21 cellular contexts compared by ENCODE assay signal in the genomic region with DNA sequence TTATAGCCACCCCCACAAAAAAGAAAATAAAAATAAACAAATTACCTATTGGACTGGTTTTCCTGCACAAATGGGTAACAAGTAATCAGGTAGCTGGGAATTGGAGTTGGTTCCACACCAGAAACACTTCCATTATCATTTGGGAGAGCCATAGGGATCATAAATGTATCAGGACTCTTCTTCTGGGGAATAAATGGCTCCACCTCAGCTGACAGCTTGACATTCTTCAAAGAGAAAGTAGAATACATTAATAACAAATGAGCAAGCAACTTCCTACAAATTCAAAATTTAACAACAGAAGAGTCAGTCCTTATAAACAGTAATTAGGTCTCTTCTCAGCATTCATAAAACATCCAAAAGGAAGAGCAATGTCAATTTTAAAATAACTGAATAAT. TPM values are rescaled to one million over a fixed set of nuclear protein-coding genes. Genes with fewer than 3 reads are reported as not detected.
A peak's percentile ranks its signal among the peaks of the same experiment; 100 is the strongest.
DNase-seq lines count a peak whose midpoint lies in the region; ATAC-seq and TF ChIP-seq lines count a peak whose summit lies in the region.
"Had no signal": no experiment of that assay in that cellular context is flagged by ENCODE, and none has a peak within 500 bp of the region (broad histone marks: within the 10 kb centered on the region; RNA-seq: fewer than 3 reads in every experiment).

No MANE protein-coding gene starts in this region.

- intact Hi-C loops in left lung (cut with DNase I), result no loop called here

- in situ Hi-C loops in HAP-1 (cut with MboI; ENCODE audit: low sequenced_read_pairs), result no loop called here

- ATAC-seq in left lung, result no peak
- ATAC-seq: esophagus mucosa, GM23338, left ventricle myocardium superior, upper lobe of right lung had no signal

- TF ChIP-seq CTCF in fibroblast of villous mesenchyme (IDR thresholded peaks at IDR 0.05; ENCODE audit: insufficient read depth, low read depth, low read length) (no peak), left lung (IDR thresholded peaks at IDR 0.05) (no peak)

- H3K4me3 ChIP-seq in SJSA1 (no peak overlapping the region), fibroblast of villous mesenchyme (ENCODE audit: low read depth, low read length) (no peak overlapping the region), HAP-1 (no peak overlapping the region), left lung (no peak overlapping the region)
- H3K4me3 ChIP-seq: GM23338, ovary, sigmoid colon, upper lobe of right lung had no signal

- H3K4me1 ChIP-seq in SJSA1 (replicated peaks) (peaks cover 12% of the 10 kb centered on the region), HAP-1 (peaks cover 63% of the 10 kb centered on the region), left lung (peaks cover 15 to 33% of the 10 kb centered on the region in 2 donors)

- H3K27ac ChIP-seq in SJSA1 (0 out of 2 replicates have a peak overlapping the region, but pooled peaks have one; percentile 1), left lung (no peak overlapping the region)
- H3K27ac ChIP-seq: ovary, sigmoid colon, upper lobe of right lung had no signal

- H3K27me3 ChIP-seq in SJSA1 (replicated peaks), result no peaks in the 10 kb centered on the region
- no peaks in the 10 kb centered on the region for H3K27me3 ChIP-seq in HAP-1 (ENCODE audit: low read depth)
- H3K27me3 ChIP-seq in left lung, result no peaks in the 10 kb centered on the region
- H3K27me3 ChIP-seq: ovary, sigmoid colon, upper lobe of right lung had no signal

- H3K36me3 ChIP-seq in SJSA1 (peaks cover 19% of the 10 kb centered on the region), HAP-1 (replicated peaks) (no peaks in the 10 kb centered on the region), left lung (peaks cover 0 to 14% of the 10 kb centered on the region in 2 donors)
- H3K36me3 ChIP-seq: ovary had no signal

- peak; percentile 19 for DNase-seq in HCEC 1CT
- DNase-seq in SJSA1 (ENCODE audit: low read depth in 1 of 2, low spot score in 2 of 2), result no peak
- DNase-seq in fibroblast of villous mesenchyme (ENCODE audit: low read depth), result peak; percentile 10
- peak; percentile 44 for DNase-seq in pons (ENCODE audit: low spot score)
- DNase-seq in epidermal melanocyte (ENCODE audit: insufficient read length, low spot score), result no peak
- DNase-seq in NCI-H1105 treated with DMSO at 0.1 percent for 48 hours (lab: John Stamatoyannopoulos, UW), result no peak
- DNase-seq in HAP-1 (ENCODE audit: low spot score in 2 of 2), result no peak
- no peak for DNase-seq in left lung
- DNase-seq: activated CD4-positive, CD25-positive, alpha-beta regulatory T cell; activated CD8-positive, alpha-beta T cell treated with anti-CD3 and anti-CD28 coated beads, Interleukin-2, amount 10 ng/mL, durations not matched to agents 7 days and 5 days; AML-193; left ventricle myocardium superior; NCI-H1436 treated with DMSO at 0.1 percent for 48 hours; NCI-H2171 treated with DMSO at 0.1 percent for 48 hours; ovary; sigmoid colon; stimulated activated CD4-positive, alpha-beta T cell treated with anti-CD3 and anti-CD28 coated beads, Interleukin-1b, Interleukin-23, amount 100 ng/mL, for 48 hours; stimulated activated naive CD8-positive, alpha-beta T cell treated with anti-CD3 and anti-CD28 coated beads, Interleukin-15, Interleukin-2, amounts not matched to agents 100 U/mL and 50 U/mL, for 24 hours; upper lobe of right lung had no signal

- no peaks in the 10 kb centered on the region for H3K9me3 ChIP-seq in SJSA1 (replicated peaks)
- H3K9me3 ChIP-seq in HAP-1, result no peaks in the 10 kb centered on the region; the same call in 1 of the 2 replicates
- no peaks in the 10 kb centered on the region for H3K9me3 ChIP-seq in left lung
- H3K9me3 ChIP-seq: ovary, sigmoid colon, upper lobe of right lung had no signal

RNA-seq across cellular contexts. Expression of a gene that starts 8.7 kb away (rescaled TPM):
- 19.7 and 28.5 TPM in 2 replicates for total RNA-seq in SJSA1 (2014; rRNA removed; shearing (Covaris generic))
- total RNA-seq in fibroblast of villous mesenchyme (43.5 and 74.3 TPM in 2 replicates), left lung (100 to 1,000 TPM in 1 of 2 donors, 10 to 100 TPM in 1; 79.8 to 106 TPM)

Comparison
In these comparisons a context has a peak if more than half of its experiments do, and no peak if none do; other contexts are left out.
1. DNase-seq: peak in HCEC 1CT (single experiment), fibroblast of villous mesenchyme (single experiment) and pons (single experiment); none in SJSA1 (0 of 2), epidermal melanocyte (single experiment), NCI-H1105 treated with DMSO at 0.1 percent for 48 hours (single experiment), HAP-1 (0 of 2) and left lung (0 of 2).